Comparison of ENCODE assay signal across 9 cellular contexts in genomic region chr6:153117986-153118886, GRCh38. TPM values are rescaled to one million over a fixed set of nuclear protein-coding genes. Genes with fewer than 3 reads are reported as not detected.
A peak's percentile ranks its signal among the peaks of the same experiment; 100 is the strongest.
DNase-seq lines count a peak whose midpoint lies in the region; ATAC-seq and TF ChIP-seq lines count a peak whose summit lies in the region.
"Had no signal": no experiment of that assay in that cellular context is flagged by ENCODE, and none has a peak within 500 bp of the region (broad histone marks: within the 10 kb centered on the region; RNA-seq: fewer than 3 reads in every experiment).

No MANE protein-coding gene starts in this region.

- H3K4me3 ChIP-seq in AG10803 (ENCODE audit: low read length) (no peak overlapping the region), mammary epithelial cell (replicated peaks in 1 of 3; ENCODE audit: insufficient read depth in 1 of 3, low read depth in 2 of 3, low read length in 3 of 3) (no peak overlapping the region), adrenal gland (no peak overlapping the region), endodermal cell (ENCODE audit: low read length) (no peak overlapping the region)

- peaks cover 5% of the 10 kb centered on the region for H3K79me2 ChIP-seq in mammary epithelial cell (ENCODE audit: insufficient read depth, low read length)

- intact Hi-C loops in mammary epithelial cell (cut with micrococcal nuclease) (loop anchor here (5.0 kb wide), 1 partner anchor 136 kb away; the partner anchor contains the start of gene FBXO5), adrenal gland (cut with DNase I) (no loop called here)
- intact Hi-C loops in activated CD4-positive, alpha-beta T cell treated with anti-CD3 and anti-CD28 coated beads, Interleukin-2, amount 10 ng/mL, durations not matched to agents 24 days and 14 days (cut with micrococcal nuclease) = no loop called here

- POLR2A ChIA-PET in WTC11 (lab: Charles Lee) = no interaction called here

- no peak for TF ChIP-seq POLR2A in adrenal gland (IDR thresholded peaks at IDR 0.05)

- H3K27me3 Mint-ChIP-seq in activated CD4-positive, alpha-beta T cell treated with anti-CD3 and anti-CD28 coated beads, Interleukin-2, amount 10 ng/mL, durations not matched to agents 24 days and 14 days = peaks cover 9% of the 10 kb centered on the region
- H3K27me3 Mint-ChIP-seq in endodermal cell (ENCODE audit: insufficient read depth) (no peaks in the 10 kb centered on the region), WTC11 (ENCODE audit: low read depth) (no peaks in the 10 kb centered on the region; the same call in 1 of the 2 replicates)

- no peak overlapping the region for H3K9ac ChIP-seq in mammary epithelial cell (ENCODE audit: insufficient read depth, low read length)
- no peak overlapping the region for H3K9ac ChIP-seq in endodermal cell (ENCODE audit: extremely low read depth, low read length, poor library complexity, severe bottlenecking)

- DNase-seq in AG10803 (ENCODE audit: low read depth) = peak; percentile 70
- DNase-seq in mammary epithelial cell = peak; percentile 88
- no peak for DNase-seq in adrenal gland
- DNase-seq in activated CD4-positive, alpha-beta T cell treated with anti-CD3 and anti-CD28 coated beads, Interleukin-2, amount 10 ng/mL, durations not matched to agents 24 days and 14 days = no peak
- DNase-seq in endodermal cell = no peak
- no peak for DNase-seq in WTC11 (ENCODE audit: low spot score)

- CTCF ChIA-PET in mammary epithelial cell (lab: Charles Lee; ENCODE audit: low non-redundant PET) (no interaction called here), WTC11 (lab: Charles Lee) (no interaction called here)

- no peaks in the 10 kb centered on the region for H3K9me3 ChIP-seq in mammary epithelial cell (replicated peaks; ENCODE audit: insufficient read depth, low read length)
- no peaks in the 10 kb centered on the region for H3K9me3 ChIP-seq in adrenal gland (replicated peaks in 1 of 3)
- peaks cover 2% of the 10 kb centered on the region for H3K9me3 ChIP-seq in endodermal cell (ENCODE audit: control insufficient read depth, low read length)

- no peaks in the 10 kb centered on the region for H3K9me3 Mint-ChIP-seq in activated CD4-positive, alpha-beta T cell treated with anti-CD3 and anti-CD28 coated beads, Interleukin-2, amount 10 ng/mL, durations not matched to agents 24 days and 14 days
- peaks cover 14% of the 10 kb centered on the region for H3K9me3 Mint-ChIP-seq in endodermal cell
- H3K9me3 Mint-ChIP-seq in WTC11 = peaks cover 15% of the 10 kb centered on the region

- H3K27ac ChIP-seq in mammary epithelial cell (ENCODE audit: insufficient read depth, low read depth, low read length) (peak overlapping the region; percentile 80), adrenal gland (no peak overlapping the region), endodermal cell (ENCODE audit: low read depth, low read length) (no peak overlapping the region)

- in situ Hi-C loops in mammary epithelial cell (cut with MboI; ENCODE audit: low sequenced_read_pairs in 2 of 2) = no loop called here

- 33% methylated on average over 3 of the region's 3 CpGs for WGBS in mammary epithelial cell (ENCODE audit: low coverage, missing lambda C conversion rate)
- WGBS in adrenal gland, 4 donors = 44 to 50% (median 49%) methylated on average over 3 of the region's 3 CpGs
- WGBS in endodermal cell (ENCODE audit: insufficient coverage in 1 of 2, insufficient read length in 1 of 2), 2 experiments = 86 to 92% methylated on average over 2 to 3 of the region's 3 CpGs

- H3K27ac Mint-ChIP-seq in activated CD4-positive, alpha-beta T cell treated with anti-CD3 and anti-CD28 coated beads, Interleukin-2, amount 10 ng/mL, durations not matched to agents 24 days and 14 days = no peak overlapping the region
- H3K27ac Mint-ChIP-seq in endodermal cell = no peak overlapping the region
- no peak overlapping the region for H3K27ac Mint-ChIP-seq in WTC11
- H3K27ac Mint-ChIP-seq: stimulated activated naive CD8-positive, alpha-beta T cell treated with anti-CD3 and anti-CD28 coated beads, Interleukin-15, Interleukin-2, amounts not matched to agents 100 ng/mL and 50 ng/mL, for 24 hours had no signal

- peak; percentile 89 for ATAC-seq in GM19455 (IDR thresholded peaks at IDR 0.05; ENCODE audit: unreplicated experiment)
- ATAC-seq in HG03280 (IDR thresholded peaks at IDR 0.05; ENCODE audit: unreplicated experiment) = peak; percentile 88
- ATAC-seq in WTC11 = no peak

- TF ChIP-seq CTCF in AG10803 (conservative IDR thresholded peaks at IDR 0.05; ENCODE audit: low read length) = no peak
- TF ChIP-seq CTCF in mammary epithelial cell (conservative IDR thresholded peaks at IDR 0.05 in 1 of 2, IDR thresholded peaks at IDR 0.05 in 1 of 2; ENCODE audit: extremely low read depth in 1 of 2, insufficient read depth in 1 of 2, low read depth in 1 of 2, low read length in 2 of 2) = no peak
- TF ChIP-seq CTCF in adrenal gland (IDR thresholded peaks at IDR 0.05) = no peak
- no peak for TF ChIP-seq CTCF in endodermal cell (conservative IDR thresholded peaks at IDR 0.05)
- no peak for TF ChIP-seq CTCF in WTC11 (IDR thresholded peaks at IDR 0.05)

- H3K36me3 Mint-ChIP-seq in activated CD4-positive, alpha-beta T cell treated with anti-CD3 and anti-CD28 coated beads, Interleukin-2, amount 10 ng/mL, durations not matched to agents 24 days and 14 days (ENCODE audit: low read depth) = no peaks in the 10 kb centered on the region
- H3K36me3 Mint-ChIP-seq in endodermal cell (ENCODE audit: low read depth) (no peaks in the 10 kb centered on the region), WTC11 (peaks cover 20% of the 10 kb centered on the region)

- H3K27me3 ChIP-seq in mammary epithelial cell (ENCODE audit: insufficient read depth, low read length) (no peaks in the 10 kb centered on the region), adrenal gland (no peaks in the 10 kb centered on the region), endodermal cell (ENCODE audit: control insufficient read depth, insufficient read depth, low read length, poor library complexity, severe bottlenecking) (no peaks in the 10 kb centered on the region)

- H3K4me3 Mint-ChIP-seq in activated CD4-positive, alpha-beta T cell treated with anti-CD3 and anti-CD28 coated beads, Interleukin-2, amount 10 ng/mL, durations not matched to agents 24 days and 14 days = no peak overlapping the region
- no peak overlapping the region for H3K4me3 Mint-ChIP-seq in endodermal cell
- no peak overlapping the region for H3K4me3 Mint-ChIP-seq in WTC11
- H3K4me3 Mint-ChIP-seq: stimulated activated naive CD8-positive, alpha-beta T cell treated with anti-CD3 and anti-CD28 coated beads, Interleukin-15, Interleukin-2, amounts not matched to agents 100 ng/mL and 50 ng/mL, for 24 hours had no signal

- H3K4me1 Mint-ChIP-seq in activated CD4-positive, alpha-beta T cell treated with anti-CD3 and anti-CD28 coated beads, Interleukin-2, amount 10 ng/mL, durations not matched to agents 24 days and 14 days = no peaks in the 10 kb centered on the region
- peaks cover 4% of the 10 kb centered on the region for H3K4me1 Mint-ChIP-seq in endodermal cell
- no peaks in the 10 kb centered on the region for H3K4me1 Mint-ChIP-seq in WTC11

- H3K36me3 ChIP-seq in mammary epithelial cell (ENCODE audit: insufficient read depth, low read length) (no peaks in the 10 kb centered on the region), adrenal gland (replicated peaks in 1 of 2) (no peaks in the 10 kb centered on the region), endodermal cell (ENCODE audit: control insufficient read depth, insufficient read depth, low read length) (no peaks in the 10 kb centered on the region)

- no TSS peak for BruUV-seq in mammary epithelial cell (replicated peaks; lab: Mats Ljungman, UMichigan)

- no peak overlapping the region for H2AFZ ChIP-seq in mammary epithelial cell (ENCODE audit: low read depth, low read length)

- no peaks in the 10 kb centered on the region for H4K20me1 ChIP-seq in mammary epithelial cell (ENCODE audit: insufficient read depth, low read length)

- dilution Hi-C loops in mammary epithelial cell (cut with HindIII; ENCODE audit: low sequenced_read_pairs) = no loop called here

- H3K4me1 ChIP-seq in mammary epithelial cell (ENCODE audit: insufficient read depth, low read length) (peaks cover 14% of the 10 kb centered on the region), adrenal gland (replicated peaks in 1 of 2) (no peaks in the 10 kb centered on the region), endodermal cell (ENCODE audit: control insufficient read depth, insufficient read depth, low read length) (peaks cover under 1% of the 10 kb centered on the region)

- peak overlapping the region; percentile 63 for H3K4me2 ChIP-seq in mammary epithelial cell (ENCODE audit: insufficient read depth, low read depth, low read length)

TF ChIP-seq in WTC11, 78 proteins besides CTCF, POLR2A, EP300 and RAD21:
- TF ChIP-seq ATF3 (CRISPR knock-in tag; conservative IDR thresholded peaks at IDR 0.05) (no peak), NFE2L1 (CRISPR knock-in tag; IDR thresholded peaks at IDR 0.05) (no peak), EMX1 (CRISPR knock-in tag; IDR thresholded peaks at IDR 0.05) (no peak), RELA (CRISPR knock-in tag; IDR thresholded peaks at IDR 0.05; ENCODE audit: borderline replicate concordance) (no peak), ZNF396 (CRISPR knock-in tag; IDR thresholded peaks at IDR 0.05; ENCODE audit: borderline replicate concordance) (no peak), ZNF671 (CRISPR knock-in tag; IDR thresholded peaks at IDR 0.05) (no peak), MXD4 (CRISPR knock-in tag; IDR thresholded peaks at IDR 0.05; ENCODE audit: borderline replicate concordance) (no peak), KAT7 (CRISPR knock-in tag; IDR thresholded peaks at IDR 0.05; ENCODE audit: borderline replicate concordance) (no peak), PRRX2 (CRISPR knock-in tag; IDR thresholded peaks at IDR 0.05) (no peak)

RNA-seq across cellular contexts. Expression of gene RGS17, which starts 12.8 kb away (rescaled TPM):
- total RNA-seq in mammary epithelial cell = 1 to 10 TPM in 1 of 2 donors, under 1 TPM in 1; 0.50 to 4.1 TPM
- polyA plus RNA-seq in mammary epithelial cell = 3.4 TPM
- polyA minus RNA-seq in mammary epithelial cell = 5.3 TPM
- total RNA-seq in adrenal gland = under 1 TPM in 3 of 8 donors, not detected in 5; under 0.01 to 0.39 (median 0.04) TPM
- polyA plus RNA-seq in adrenal gland = under 1 TPM; 0.10 to 0.29 (median 0.16) TPM
- total RNA-seq in activated CD4-positive, alpha-beta T cell treated with anti-CD3 and anti-CD28 coated beads, Interleukin-2, amount 10 ng/mL, durations not matched to agents 24 days and 14 days = not detected in 2 replicates
- 1 to 10 TPM; 1.7 to 3.2 TPM for total RNA-seq in endodermal cell
- polyA plus RNA-seq in endodermal cell (2013, experiment 1 of 2) = 3.2 TPM
- polyA plus RNA-seq in endodermal cell (2013, experiment 2 of 2) = 2.9 TPM
- 6.6 to 9.3 TPM (median 7.4 TPM) in 3 replicates for total RNA-seq in WTC11 (2021)

Comparison
In these comparisons a context has a peak if more than half of its experiments do, and no peak if none do; other contexts are left out.
1. DNase-seq: peak in AG10803 (single experiment) and mammary epithelial cell (single experiment); none in adrenal gland (0 of 7), activated CD4-positive, alpha-beta T cell treated with anti-CD3 and anti-CD28 coated beads, Interleukin-2, amount 10 ng/mL, durations not matched to agents 24 days and 14 days (single experiment), endodermal cell (single experiment) and WTC11 (single experiment).